ENCODE assay signal across 1 cellular context in the genomic region with DNA sequence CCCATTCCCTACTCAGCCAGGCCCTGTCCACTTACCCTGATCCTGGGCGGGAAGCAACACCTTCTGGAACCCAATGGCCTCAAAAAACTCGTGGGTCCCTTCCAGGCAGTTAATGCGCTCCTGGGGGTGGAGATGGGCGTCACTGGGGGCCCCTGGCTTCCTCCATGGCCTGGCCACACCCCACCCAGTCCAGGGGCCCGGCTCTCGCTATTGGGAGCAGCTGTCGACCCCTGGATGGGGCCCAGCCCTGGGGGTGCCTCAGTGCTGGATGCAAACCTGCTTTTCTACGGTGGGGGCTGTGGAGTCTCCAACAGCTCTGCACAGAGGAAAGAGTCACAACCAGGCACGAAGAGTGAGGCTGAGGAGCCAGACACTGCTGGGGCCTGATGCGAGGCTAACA.
TF ChIP-seq lines count a peak whose summit lies in the region.

No MANE protein-coding gene starts in this region.

TF ChIP-seq in K562, 482 proteins besides CTCF, POLR2A, EP300 and RAD21:
- TF ChIP-seq, protein P1, sequence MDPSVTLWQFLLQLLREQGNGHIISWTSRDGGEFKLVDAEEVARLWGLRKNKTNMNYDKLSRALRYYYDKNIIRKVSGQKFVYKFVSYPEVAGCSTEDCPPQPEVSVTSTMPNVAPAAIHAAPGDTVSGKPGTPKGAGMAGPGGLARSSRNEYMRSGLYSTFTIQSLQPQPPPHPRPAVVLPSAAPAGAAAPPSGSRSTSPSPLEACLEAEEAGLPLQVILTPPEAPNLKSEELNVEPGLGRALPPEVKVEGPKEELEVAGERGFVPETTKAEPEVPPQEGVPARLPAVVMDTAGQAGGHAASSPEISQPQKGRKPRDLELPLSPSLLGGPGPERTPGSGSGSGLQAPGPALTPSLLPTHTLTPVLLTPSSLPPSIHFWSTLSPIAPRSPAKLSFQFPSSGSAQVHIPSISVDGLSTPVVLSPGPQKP (CRISPR knock-in tag; IDR thresholded peaks at IDR 0.05): no peak
- TF ChIP-seq JUND (IDR thresholded peaks at IDR 0.05; ENCODE audit: borderline replicate concordance, low read depth, low read length) (no peak), JUND (tag; IDR thresholded peaks at IDR 0.05; ENCODE audit: borderline replicate concordance, low read depth, low read length) (no peak), MAFK (IDR thresholded peaks at IDR 0.05; ENCODE audit: low read length) (no peak), TCF7 (IDR thresholded peaks at IDR 0.05; ENCODE audit: borderline replicate concordance) (no peak), BRD4 (IDR thresholded peaks at IDR 0.05) (no peak), RBFOX2 (IDR thresholded peaks at IDR 0.05; ENCODE audit: low read depth, low read length) (0 out of 2 replicates have a peak, but pooled peaks have one; percentile 2), SRSF1 (IDR thresholded peaks at IDR 0.05; ENCODE audit: low read depth, low read length) (no peak), RBM22 (IDR thresholded peaks at IDR 0.05; ENCODE audit: low read depth, low read length, poor library complexity, severe bottlenecking) (peak; percentile 17), PCBP1 (IDR thresholded peaks at IDR 0.05; ENCODE audit: low read depth, low read length, poor library complexity, severe bottlenecking) (peak; percentile 1), KAT8 (IDR thresholded peaks at IDR 0.05; ENCODE audit: low read depth) (no peak)
- TF ChIP-seq, protein P2, sequence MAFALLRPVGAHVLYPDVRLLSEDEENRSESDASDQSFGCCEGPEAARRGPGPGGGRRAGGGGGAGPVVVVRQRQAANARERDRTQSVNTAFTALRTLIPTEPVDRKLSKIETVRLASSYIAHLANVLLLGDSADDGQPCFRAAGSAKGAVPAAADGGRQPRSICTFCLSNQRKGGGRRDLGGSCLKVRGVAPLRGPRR (CRISPR knock-in tag; IDR thresholded peaks at IDR 0.05): no peak
- TF ChIP-seq, protein P3, sequence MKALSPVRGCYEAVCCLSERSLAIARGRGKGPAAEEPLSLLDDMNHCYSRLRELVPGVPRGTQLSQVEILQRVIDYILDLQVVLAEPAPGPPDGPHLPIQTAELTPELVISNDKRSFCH (CRISPR knock-in tag; IDR thresholded peaks at IDR 0.05): no peak
- TF ChIP-seq, protein P3 (tag; IDR thresholded peaks at IDR 0.05): no peak
TF ChIP-seq in K562: peak in this region for 3.
